12 cellular contexts compared by ENCODE assay signal in the genomic region with DNA sequence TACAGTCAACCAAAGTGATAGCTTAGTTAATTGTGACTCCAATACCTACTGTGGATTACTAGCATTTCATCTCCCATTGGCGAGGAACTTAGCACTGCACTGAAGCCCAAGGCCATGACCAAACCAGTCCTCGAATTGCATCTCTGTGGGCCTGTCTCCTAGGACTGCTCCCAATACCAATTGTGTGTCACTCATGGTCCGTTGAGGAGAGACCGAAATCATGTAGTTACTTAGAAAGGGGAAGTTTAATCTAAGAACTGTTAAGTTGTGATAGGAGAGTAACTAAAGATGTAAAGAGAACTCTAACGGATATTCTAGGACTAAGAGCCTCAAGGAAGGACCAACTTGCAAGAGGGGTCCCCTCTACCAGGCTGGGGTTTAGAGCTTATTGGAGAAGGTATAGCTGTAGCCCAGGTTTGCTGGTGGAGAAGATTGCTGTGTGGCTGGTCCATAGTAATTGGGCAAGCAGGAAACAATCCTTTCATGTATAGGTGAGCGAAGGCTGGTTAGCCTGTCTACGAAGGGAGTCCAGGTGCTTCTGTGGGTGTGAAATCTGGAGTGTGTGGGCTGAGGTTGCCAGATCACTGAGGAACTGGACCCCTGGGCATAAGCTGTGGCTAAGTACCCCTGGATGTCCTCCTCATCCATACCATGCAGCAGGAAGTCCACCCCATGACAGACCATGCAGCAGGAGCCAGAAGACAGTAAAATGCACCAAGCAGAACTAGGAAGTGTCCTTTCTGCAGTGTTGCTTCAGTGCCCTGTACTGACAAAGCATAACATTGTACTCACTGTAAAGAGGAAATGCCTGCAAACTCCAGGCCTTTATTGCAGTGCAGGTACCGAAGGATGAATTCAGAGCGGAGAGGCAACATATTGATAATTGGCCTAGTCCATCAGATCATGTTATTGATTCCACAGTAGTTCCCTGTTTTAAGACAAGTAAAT. TPM values are rescaled to one million over a fixed set of nuclear protein-coding genes. Genes with fewer than 3 reads are reported as not detected.
DNase-seq lines count a peak whose midpoint lies in the region; TF ChIP-seq lines count a peak whose summit lies in the region.
"Had no signal": no experiment of that assay in that cellular context is flagged by ENCODE, and none has a peak within 500 bp of the region (broad histone marks: within the 10 kb centered on the region; RNA-seq: fewer than 3 reads in every experiment).

No MANE protein-coding gene starts in this region.

- H3K4me3 ChIP-seq in NB4 (ENCODE audit: low read depth, low read length) = no peak overlapping the region
- peak overlapping the region in 1 of 8 donors; percentile 28 for H3K4me3 ChIP-seq in spleen
- H3K4me3 ChIP-seq: ovary had no signal

- H3K27ac ChIP-seq in spleen = peak overlapping the region in 7 of 8 donors; percentile 71 to 91 (median 83)
- H3K27ac ChIP-seq: ovary had no signal

- no peak overlapping the region for H3K4me3 Mint-ChIP-seq in activated CD4-positive, alpha-beta T cell treated with anti-CD3 and anti-CD28 coated beads, Interleukin-2, amount 10 ng/mL, durations not matched to agents 24 days and 14 days
- H3K4me3 Mint-ChIP-seq in dendritic cell treated with granulocyte-macrophage colony-stimulating factor and Interleukin-4, amounts not matched to agents 40 ng/mL and 50 ng/mL, for 4 days = no peak overlapping the region

- H3K9me3 Mint-ChIP-seq in activated CD4-positive, alpha-beta T cell treated with anti-CD3 and anti-CD28 coated beads, Interleukin-2, amount 10 ng/mL, durations not matched to agents 24 days and 14 days = peaks cover 3% of the 10 kb centered on the region
- H3K9me3 Mint-ChIP-seq in dendritic cell treated with granulocyte-macrophage colony-stimulating factor and Interleukin-4, amounts not matched to agents 40 ng/mL and 50 ng/mL, for 4 days = no peaks in the 10 kb centered on the region

- TF ChIP-seq POLR2A in NB4 (IDR thresholded peaks at IDR 0.05; ENCODE audit: extremely low read depth, insufficient read length) = no peak
- TF ChIP-seq POLR2A in spleen (IDR thresholded peaks at IDR 0.05) = no peak

- peaks cover 0 to 1% (median 0%) of the 10 kb centered on the region in 8 donors for H3K9me3 ChIP-seq in spleen
- H3K9me3 ChIP-seq: ovary had no signal

- H3K4me1 ChIP-seq in spleen = peaks cover 0 to 73% (median 43%) of the 10 kb centered on the region in 6 donors

- H3K4me1 Mint-ChIP-seq in activated CD4-positive, alpha-beta T cell treated with anti-CD3 and anti-CD28 coated beads, Interleukin-2, amount 10 ng/mL, durations not matched to agents 24 days and 14 days = peaks cover 27% of the 10 kb centered on the region
- H3K4me1 Mint-ChIP-seq in dendritic cell treated with granulocyte-macrophage colony-stimulating factor and Interleukin-4, amounts not matched to agents 40 ng/mL and 50 ng/mL, for 4 days (ENCODE audit: low read depth) = peaks cover 53% of the 10 kb centered on the region

- intact Hi-C loops in activated CD4-positive, alpha-beta T cell treated with anti-CD3 and anti-CD28 coated beads, Interleukin-2, amount 10 ng/mL, durations not matched to agents 24 days and 14 days (cut with micrococcal nuclease) = no loop called here
- intact Hi-C loops in dendritic cell treated with granulocyte-macrophage colony-stimulating factor and Interleukin-4, amounts not matched to agents 40 ng/mL and 50 ng/mL, for 4 days (cut with micrococcal nuclease) = no loop called here
- intact Hi-C loops in spleen (cut with DNase I; ENCODE audit: low total_unique reads) = no loop called here

- H3K36me3 Mint-ChIP-seq in activated CD4-positive, alpha-beta T cell treated with anti-CD3 and anti-CD28 coated beads, Interleukin-2, amount 10 ng/mL, durations not matched to agents 24 days and 14 days (ENCODE audit: low read depth) = peaks cover 34% of the 10 kb centered on the region
- peaks cover 39% of the 10 kb centered on the region for H3K36me3 Mint-ChIP-seq in dendritic cell treated with granulocyte-macrophage colony-stimulating factor and Interleukin-4, amounts not matched to agents 40 ng/mL and 50 ng/mL, for 4 days (ENCODE audit: low read depth)

- peak; percentile 50 for DNase-seq in activated CD4-positive, alpha-beta T cell treated with anti-CD3 and anti-CD28 coated beads, Interleukin-2, amount 10 ng/mL, durations not matched to agents 24 days and 14 days
- no peak for DNase-seq in activated CD4-positive, alpha-beta T cell treated with anti-CD3 and anti-CD28 coated beads for 1 hour
- DNase-seq in NB4 (ENCODE audit: low read depth) (peak; percentile 71), spleen (no peak), SW 1271 (lab: John Stamatoyannopoulos, UW) (no peak), NCI-H1436 (lab: John Stamatoyannopoulos, UW) (no peak)
- DNase-seq in stimulated activated CD4-positive, alpha-beta T cell treated with anti-CD3 and anti-CD28 coated beads, Interleukin-4, amount 100 ng/mL, for 1 hour = no peak
- DNase-seq: activated CD4-positive, CD25-positive, alpha-beta regulatory T cell; activated naive CD4-positive, alpha-beta T cell; ovary; stimulated activated CD4-positive, alpha-beta T cell treated with anti-CD3 and anti-CD28 coated beads, Interleukin-1b, Interleukin-23, amount 100 ng/mL, for 48 hours had no signal

- H3K36me3 ChIP-seq in spleen = peaks cover 0 to 37% (median 8%) of the 10 kb centered on the region in 6 donors
- H3K36me3 ChIP-seq: ovary had no signal

- no peaks in the 10 kb centered on the region for H3K27me3 Mint-ChIP-seq in activated CD4-positive, alpha-beta T cell treated with anti-CD3 and anti-CD28 coated beads, Interleukin-2, amount 10 ng/mL, durations not matched to agents 24 days and 14 days
- no peaks in the 10 kb centered on the region for H3K27me3 Mint-ChIP-seq in dendritic cell treated with granulocyte-macrophage colony-stimulating factor and Interleukin-4, amounts not matched to agents 40 ng/mL and 50 ng/mL, for 4 days

- H3K27ac Mint-ChIP-seq in activated CD4-positive, alpha-beta T cell treated with anti-CD3 and anti-CD28 coated beads, Interleukin-2, amount 10 ng/mL, durations not matched to agents 24 days and 14 days = peak overlapping the region; percentile 1
- peak overlapping the region; percentile 71 for H3K27ac Mint-ChIP-seq in dendritic cell treated with granulocyte-macrophage colony-stimulating factor and Interleukin-4, amounts not matched to agents 40 ng/mL and 50 ng/mL, for 4 days

- no peak for TF ChIP-seq CTCF in NB4 (IDR thresholded peaks at IDR 0.05; ENCODE audit: low read depth, low read length)
- TF ChIP-seq CTCF in spleen (IDR thresholded peaks at IDR 0.05 in 8 of 11, conservative IDR thresholded peaks at IDR 0.05 in 3 of 11) = no peak

- H3K27me3 ChIP-seq in spleen (replicated peaks in 1 of 7) = no peaks in the 10 kb centered on the region
- H3K27me3 ChIP-seq: ovary had no signal

- 50 to 79% (median 71%) methylated on average over 9 of the region's 9 CpGs for WGBS in spleen, 5 donors

RNA-seq across cellular contexts. Expression of a gene that starts 30.8 kb away (rescaled TPM):
- 25.2 and 25.6 TPM in 2 replicates for total RNA-seq in activated CD4-positive, alpha-beta T cell treated with anti-CD3 and anti-CD28 coated beads, Interleukin-2, amount 10 ng/mL, durations not matched to agents 24 days and 14 days
- total RNA-seq in spleen = 10 to 100 TPM; 43.2 to 56.8 (median 47.3) TPM
- 1 to 10 TPM; 5.0 to 8.4 (median 6.0) TPM for polyA plus RNA-seq in spleen

Comparison
In these comparisons a context has a peak if more than half of its experiments do, and no peak if none do; other contexts are left out.
1. DNase-seq: peak in activated CD4-positive, alpha-beta T cell treated with anti-CD3 and anti-CD28 coated beads, Interleukin-2, amount 10 ng/mL, durations not matched to agents 24 days and 14 days (single experiment) and NB4 (single experiment); none in activated CD4-positive, alpha-beta T cell treated with anti-CD3 and anti-CD28 coated beads for 1 hour (single experiment), spleen (single experiment), SW 1271 (0 of 2), NCI-H1436 (single experiment) and stimulated activated CD4-positive, alpha-beta T cell treated with anti-CD3 and anti-CD28 coated beads, Interleukin-4, amount 100 ng/mL, for 1 hour (single experiment).